ENCODE assay signal across 9 cellular contexts in genomic region chr9:98081477-98082219, GRCh38. TPM values are rescaled to one million over a fixed set of nuclear protein-coding genes. Genes with fewer than 3 reads are reported as not detected.
DNase-seq lines count a peak whose midpoint lies in the region; ATAC-seq and TF ChIP-seq lines count a peak whose summit lies in the region.
"Had no signal": no experiment of that assay in that cellular context is flagged by ENCODE, and none has a peak within 500 bp of the region (broad histone marks: within the 10 kb centered on the region; RNA-seq: fewer than 3 reads in every experiment).

No MANE protein-coding gene starts in this region.

- H3K27ac Mint-ChIP-seq in T-helper 2 cell treated with Interferon-gamma antibody and Interleukin-4, amounts not matched to agents 5 μg/mL and 100 μg/mL, for 36 hours: peak overlapping the region; percentile 68

- peak; percentile 73 for DNase-seq in EH (ENCODE audit: low read depth)
- DNase-seq in T-helper 2 cell treated with Interferon-gamma antibody and Interleukin-4, amounts not matched to agents 5 μg/mL and 100 μg/mL, for 36 hours (ENCODE audit: low spot score): peak; percentile 49
- peak; percentile 35 to 55 for DNase-seq in erythroblast (lab: John Stamatoyannopoulos, UW)
- no peak for DNase-seq in H4 (ENCODE audit: low spot score)
- no peak for DNase-seq in GM19238 (ENCODE audit: insufficient read length, low spot score)
- no peak for DNase-seq in NCI-H146 treated with DMSO at 0.1 percent for 48 hours (lab: John Stamatoyannopoulos, UW; ENCODE audit: unreplicated experiment)

- H3K9me3 ChIP-seq in skeletal muscle satellite cell (replicated peaks; ENCODE audit: low read length): no peaks in the 10 kb centered on the region

- H3K4me2 ChIP-seq in skeletal muscle satellite cell (ENCODE audit: low read length): no peak overlapping the region

- H3K36me3 Mint-ChIP-seq in T-helper 2 cell treated with Interferon-gamma antibody and Interleukin-4, amounts not matched to agents 5 μg/mL and 100 μg/mL, for 36 hours (ENCODE audit: low read depth): peaks cover 70% of the 10 kb centered on the region

- H3K9ac ChIP-seq in skeletal muscle satellite cell (ENCODE audit: low read depth, low read length): peak overlapping the region; percentile 5

- no peaks in the 10 kb centered on the region for H3K27me3 ChIP-seq in skeletal muscle satellite cell (ENCODE audit: control insufficient read depth, insufficient read depth, low read length)

- H3K36me3 ChIP-seq in skeletal muscle satellite cell (ENCODE audit: insufficient read depth, low read length): peaks cover 57% of the 10 kb centered on the region

- no peaks in the 10 kb centered on the region for H3K9me3 Mint-ChIP-seq in T-helper 2 cell treated with Interferon-gamma antibody and Interleukin-4, amounts not matched to agents 5 μg/mL and 100 μg/mL, for 36 hours
- H3K9me3 Mint-ChIP-seq: brain had no signal

- no peak for ATAC-seq in GM21529 (IDR thresholded peaks at IDR 0.05; ENCODE audit: unreplicated experiment)

- peaks cover 26% of the 10 kb centered on the region for H3K4me1 Mint-ChIP-seq in T-helper 2 cell treated with Interferon-gamma antibody and Interleukin-4, amounts not matched to agents 5 μg/mL and 100 μg/mL, for 36 hours (ENCODE audit: low read depth)

- H3K4me3 Mint-ChIP-seq in T-helper 2 cell treated with Interferon-gamma antibody and Interleukin-4, amounts not matched to agents 5 μg/mL and 100 μg/mL, for 36 hours: no peak overlapping the region
- H3K4me3 Mint-ChIP-seq: brain had no signal

- no peaks in the 10 kb centered on the region for H3K27me3 Mint-ChIP-seq in T-helper 2 cell treated with Interferon-gamma antibody and Interleukin-4, amounts not matched to agents 5 μg/mL and 100 μg/mL, for 36 hours (ENCODE audit: low read depth)
- H3K27me3 Mint-ChIP-seq: brain had no signal

- TF ChIP-seq POLR2A in erythroblast (IDR thresholded peaks at IDR 0.05; ENCODE audit: low read length): no peak

- H3K4me1 ChIP-seq in skeletal muscle satellite cell (ENCODE audit: control insufficient read depth, insufficient read depth, low read length): peaks cover 21% of the 10 kb centered on the region

- H3K4me3 ChIP-seq in skeletal muscle satellite cell (ENCODE audit: low read length): no peak overlapping the region

RNA-seq across cellular contexts. Expression of gene NANS, which starts 25.1 kb away (rescaled TPM):
- total RNA-seq in skeletal muscle satellite cell (2012; rRNA removed): 114 and 137 TPM in 2 replicates
- 119 and 152 TPM in 2 replicates for total RNA-seq in H4 (2014; rRNA removed; shearing (Covaris generic))

RNA-seq across cellular contexts. Expression of gene TRIM14, which starts 37.4 kb away (rescaled TPM):
- total RNA-seq in skeletal muscle satellite cell (2012; rRNA removed): 5.2 and 5.6 TPM in 2 replicates
- total RNA-seq in H4 (2014; rRNA removed; shearing (Covaris generic)): 17.8 and 18.9 TPM in 2 replicates

Comparison
In these comparisons a context has a peak if more than half of its experiments do, and no peak if none do; other contexts are left out.
1. DNase-seq: peak in EH (single experiment), T-helper 2 cell treated with Interferon-gamma antibody and Interleukin-4, amounts not matched to agents 5 μg/mL and 100 μg/mL, for 36 hours (single experiment) and erythroblast (2 of 2); none in H4 (single experiment), GM19238 (single experiment) and NCI-H146 treated with DMSO at 0.1 percent for 48 hours (single experiment).